ENCODE assay signal across 1 cellular context in the genomic region with DNA sequence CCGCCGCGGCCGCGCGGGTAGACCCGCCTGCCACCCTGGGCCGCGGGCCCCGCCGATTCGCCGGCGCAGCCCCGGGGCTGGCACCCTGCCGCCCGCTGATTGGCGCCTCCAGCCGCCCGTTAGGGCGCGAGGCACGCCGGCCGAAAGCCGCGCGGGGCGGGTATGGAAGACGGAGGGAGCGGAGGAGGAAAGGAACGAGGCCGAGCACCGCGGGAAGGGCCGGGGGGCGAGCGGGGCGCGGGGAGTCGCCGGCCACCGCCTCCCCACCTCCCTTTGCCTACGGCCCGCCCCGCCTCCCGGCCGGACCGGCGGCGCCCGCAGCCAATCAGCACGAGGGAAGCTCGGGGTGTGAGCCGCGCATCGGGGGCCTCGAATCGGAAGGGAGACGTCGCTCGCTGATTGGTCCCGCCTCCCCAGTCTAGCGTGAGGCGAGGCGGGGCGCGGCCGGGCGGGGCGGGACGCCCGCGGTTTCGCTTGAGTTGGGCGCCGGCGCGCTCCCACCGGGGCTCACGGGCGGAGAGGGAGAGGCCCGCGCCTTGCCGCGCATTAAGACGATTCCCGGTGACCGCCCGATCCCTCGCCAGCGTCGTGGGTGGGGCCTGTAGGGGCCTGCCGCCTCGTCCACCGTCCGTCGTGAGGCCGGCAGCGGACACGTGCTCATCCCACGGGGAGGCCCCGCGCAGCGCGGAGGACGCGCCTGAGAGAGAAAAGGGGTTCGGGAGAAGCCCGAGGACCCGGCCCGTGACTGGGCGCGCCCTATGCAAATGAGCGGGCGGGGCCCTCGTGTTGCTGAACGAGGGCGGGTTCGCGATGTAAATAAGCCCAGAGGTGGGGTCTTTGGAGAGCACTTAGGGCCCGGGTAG.
TF ChIP-seq lines count a peak whose summit lies in the region.

No MANE protein-coding gene starts in this region.

TF ChIP-seq in K562, 482 proteins besides CTCF, POLR2A, EP300 and RAD21 (continued from another document and continues in another):
- TF ChIP-seq, protein P1, sequence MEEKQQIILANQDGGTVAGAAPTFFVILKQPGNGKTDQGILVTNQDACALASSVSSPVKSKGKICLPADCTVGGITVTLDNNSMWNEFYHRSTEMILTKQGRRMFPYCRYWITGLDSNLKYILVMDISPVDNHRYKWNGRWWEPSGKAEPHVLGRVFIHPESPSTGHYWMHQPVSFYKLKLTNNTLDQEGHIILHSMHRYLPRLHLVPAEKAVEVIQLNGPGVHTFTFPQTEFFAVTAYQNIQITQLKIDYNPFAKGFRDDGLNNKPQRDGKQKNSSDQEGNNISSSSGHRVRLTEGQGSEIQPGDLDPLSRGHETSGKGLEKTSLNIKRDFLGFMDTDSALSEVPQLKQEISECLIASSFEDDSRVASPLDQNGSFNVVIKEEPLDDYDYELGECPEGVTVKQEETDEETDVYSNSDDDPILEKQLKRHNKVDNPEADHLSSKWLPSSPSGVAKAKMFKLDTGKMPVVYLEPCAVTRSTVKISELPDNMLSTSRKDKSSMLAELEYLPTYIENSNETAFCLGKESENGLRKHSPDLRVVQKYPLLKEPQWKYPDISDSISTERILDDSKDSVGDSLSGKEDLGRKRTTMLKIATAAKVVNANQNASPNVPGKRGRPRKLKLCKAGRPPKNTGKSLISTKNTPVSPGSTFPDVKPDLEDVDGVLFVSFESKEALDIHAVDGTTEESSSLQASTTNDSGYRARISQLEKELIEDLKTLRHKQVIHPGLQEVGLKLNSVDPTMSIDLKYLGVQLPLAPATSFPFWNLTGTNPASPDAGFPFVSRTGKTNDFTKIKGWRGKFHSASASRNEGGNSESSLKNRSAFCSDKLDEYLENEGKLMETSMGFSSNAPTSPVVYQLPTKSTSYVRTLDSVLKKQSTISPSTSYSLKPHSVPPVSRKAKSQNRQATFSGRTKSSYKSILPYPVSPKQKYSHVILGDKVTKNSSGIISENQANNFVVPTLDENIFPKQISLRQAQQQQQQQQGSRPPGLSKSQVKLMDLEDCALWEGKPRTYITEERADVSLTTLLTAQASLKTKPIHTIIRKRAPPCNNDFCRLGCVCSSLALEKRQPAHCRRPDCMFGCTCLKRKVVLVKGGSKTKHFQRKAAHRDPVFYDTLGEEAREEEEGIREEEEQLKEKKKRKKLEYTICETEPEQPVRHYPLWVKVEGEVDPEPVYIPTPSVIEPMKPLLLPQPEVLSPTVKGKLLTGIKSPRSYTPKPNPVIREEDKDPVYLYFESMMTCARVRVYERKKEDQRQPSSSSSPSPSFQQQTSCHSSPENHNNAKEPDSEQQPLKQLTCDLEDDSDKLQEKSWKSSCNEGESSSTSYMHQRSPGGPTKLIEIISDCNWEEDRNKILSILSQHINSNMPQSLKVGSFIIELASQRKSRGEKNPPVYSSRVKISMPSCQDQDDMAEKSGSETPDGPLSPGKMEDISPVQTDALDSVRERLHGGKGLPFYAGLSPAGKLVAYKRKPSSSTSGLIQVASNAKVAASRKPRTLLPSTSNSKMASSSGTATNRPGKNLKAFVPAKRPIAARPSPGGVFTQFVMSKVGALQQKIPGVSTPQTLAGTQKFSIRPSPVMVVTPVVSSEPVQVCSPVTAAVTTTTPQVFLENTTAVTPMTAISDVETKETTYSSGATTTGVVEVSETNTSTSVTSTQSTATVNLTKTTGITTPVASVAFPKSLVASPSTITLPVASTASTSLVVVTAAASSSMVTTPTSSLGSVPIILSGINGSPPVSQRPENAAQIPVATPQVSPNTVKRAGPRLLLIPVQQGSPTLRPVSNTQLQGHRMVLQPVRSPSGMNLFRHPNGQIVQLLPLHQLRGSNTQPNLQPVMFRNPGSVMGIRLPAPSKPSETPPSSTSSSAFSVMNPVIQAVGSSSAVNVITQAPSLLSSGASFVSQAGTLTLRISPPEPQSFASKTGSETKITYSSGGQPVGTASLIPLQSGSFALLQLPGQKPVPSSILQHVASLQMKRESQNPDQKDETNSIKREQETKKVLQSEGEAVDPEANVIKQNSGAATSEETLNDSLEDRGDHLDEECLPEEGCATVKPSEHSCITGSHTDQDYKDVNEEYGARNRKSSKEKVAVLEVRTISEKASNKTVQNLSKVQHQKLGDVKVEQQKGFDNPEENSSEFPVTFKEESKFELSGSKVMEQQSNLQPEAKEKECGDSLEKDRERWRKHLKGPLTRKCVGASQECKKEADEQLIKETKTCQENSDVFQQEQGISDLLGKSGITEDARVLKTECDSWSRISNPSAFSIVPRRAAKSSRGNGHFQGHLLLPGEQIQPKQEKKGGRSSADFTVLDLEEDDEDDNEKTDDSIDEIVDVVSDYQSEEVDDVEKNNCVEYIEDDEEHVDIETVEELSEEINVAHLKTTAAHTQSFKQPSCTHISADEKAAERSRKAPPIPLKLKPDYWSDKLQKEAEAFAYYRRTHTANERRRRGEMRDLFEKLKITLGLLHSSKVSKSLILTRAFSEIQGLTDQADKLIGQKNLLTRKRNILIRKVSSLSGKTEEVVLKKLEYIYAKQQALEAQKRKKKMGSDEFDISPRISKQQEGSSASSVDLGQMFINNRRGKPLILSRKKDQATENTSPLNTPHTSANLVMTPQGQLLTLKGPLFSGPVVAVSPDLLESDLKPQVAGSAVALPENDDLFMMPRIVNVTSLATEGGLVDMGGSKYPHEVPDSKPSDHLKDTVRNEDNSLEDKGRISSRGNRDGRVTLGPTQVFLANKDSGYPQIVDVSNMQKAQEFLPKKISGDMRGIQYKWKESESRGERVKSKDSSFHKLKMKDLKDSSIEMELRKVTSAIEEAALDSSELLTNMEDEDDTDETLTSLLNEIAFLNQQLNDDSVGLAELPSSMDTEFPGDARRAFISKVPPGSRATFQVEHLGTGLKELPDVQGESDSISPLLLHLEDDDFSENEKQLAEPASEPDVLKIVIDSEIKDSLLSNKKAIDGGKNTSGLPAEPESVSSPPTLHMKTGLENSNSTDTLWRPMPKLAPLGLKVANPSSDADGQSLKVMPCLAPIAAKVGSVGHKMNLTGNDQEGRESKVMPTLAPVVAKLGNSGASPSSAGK (IDR thresholded peaks at IDR 0.05) = peak; percentile 97
- TF ChIP-seq KAT8 (IDR thresholded peaks at IDR 0.05; ENCODE audit: low read depth) = no peak
- TF ChIP-seq NFIC (IDR thresholded peaks at IDR 0.05) = 0 out of 2 replicates have a peak, but pooled peaks have one; percentile 12
- TF ChIP-seq, protein P2, sequence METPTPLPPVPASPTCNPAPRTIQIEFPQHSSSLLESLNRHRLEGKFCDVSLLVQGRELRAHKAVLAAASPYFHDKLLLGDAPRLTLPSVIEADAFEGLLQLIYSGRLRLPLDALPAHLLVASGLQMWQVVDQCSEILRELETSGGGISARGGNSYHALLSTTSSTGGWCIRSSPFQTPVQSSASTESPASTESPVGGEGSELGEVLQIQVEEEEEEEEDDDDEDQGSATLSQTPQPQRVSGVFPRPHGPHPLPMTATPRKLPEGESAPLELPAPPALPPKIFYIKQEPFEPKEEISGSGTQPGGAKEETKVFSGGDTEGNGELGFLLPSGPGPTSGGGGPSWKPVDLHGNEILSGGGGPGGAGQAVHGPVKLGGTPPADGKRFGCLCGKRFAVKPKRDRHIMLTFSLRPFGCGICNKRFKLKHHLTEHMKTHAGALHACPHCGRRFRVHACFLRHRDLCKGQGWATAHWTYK (CRISPR knock-in tag; IDR thresholded peaks at IDR 0.05) = no peak
- TF ChIP-seq, protein P3, sequence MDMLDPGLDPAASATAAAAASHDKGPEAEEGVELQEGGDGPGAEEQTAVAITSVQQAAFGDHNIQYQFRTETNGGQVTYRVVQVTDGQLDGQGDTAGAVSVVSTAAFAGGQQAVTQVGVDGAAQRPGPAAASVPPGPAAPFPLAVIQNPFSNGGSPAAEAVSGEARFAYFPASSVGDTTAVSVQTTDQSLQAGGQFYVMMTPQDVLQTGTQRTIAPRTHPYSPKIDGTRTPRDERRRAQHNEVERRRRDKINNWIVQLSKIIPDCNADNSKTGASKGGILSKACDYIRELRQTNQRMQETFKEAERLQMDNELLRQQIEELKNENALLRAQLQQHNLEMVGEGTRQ (CRISPR knock-in tag; IDR thresholded peaks at IDR 0.05) = peak; percentile 51
- TF ChIP-seq SMAD2 (IDR thresholded peaks at IDR 0.05; ENCODE audit: low read depth, low read length) = no peak
- peak; percentile 13 for TF ChIP-seq CCNT2 (IDR thresholded peaks at IDR 0.05; ENCODE audit: borderline replicate concordance, extremely low read depth, insufficient read length, low read depth, low read length)
- TF ChIP-seq, protein P4, sequence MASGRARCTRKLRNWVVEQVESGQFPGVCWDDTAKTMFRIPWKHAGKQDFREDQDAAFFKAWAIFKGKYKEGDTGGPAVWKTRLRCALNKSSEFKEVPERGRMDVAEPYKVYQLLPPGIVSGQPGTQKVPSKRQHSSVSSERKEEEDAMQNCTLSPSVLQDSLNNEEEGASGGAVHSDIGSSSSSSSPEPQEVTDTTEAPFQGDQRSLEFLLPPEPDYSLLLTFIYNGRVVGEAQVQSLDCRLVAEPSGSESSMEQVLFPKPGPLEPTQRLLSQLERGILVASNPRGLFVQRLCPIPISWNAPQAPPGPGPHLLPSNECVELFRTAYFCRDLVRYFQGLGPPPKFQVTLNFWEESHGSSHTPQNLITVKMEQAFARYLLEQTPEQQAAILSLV (tag; IDR thresholded peaks at IDR 0.05) = no peak
- TF ChIP-seq POLR2G (IDR thresholded peaks at IDR 0.05; ENCODE audit: low read depth, low read length) = peak; percentile 93
- 0 out of 4 replicates have a peak, but pooled peaks of 1 of the 2 experiments have one; percentile 2 for TF ChIP-seq SIN3A (IDR thresholded peaks at IDR 0.05; ENCODE audit: borderline replicate concordance in 2 of 2, control insufficient read depth in 1 of 2, low read depth in 2 of 2, low read length in 2 of 2)
- TF ChIP-seq TOE1 (IDR thresholded peaks at IDR 0.05; ENCODE audit: borderline replicate concordance) = no peak
- no peak for TF ChIP-seq TOE1 (CRISPR knock-in tag; IDR thresholded peaks at IDR 0.05; ENCODE audit: borderline replicate concordance, low read depth)
- peak; percentile 49; the same call in 1 of the 2 replicates for TF ChIP-seq MBD2 (IDR thresholded peaks at IDR 0.05; ENCODE audit: borderline replicate concordance, low read depth)
- TF ChIP-seq NFYB (IDR thresholded peaks at IDR 0.05; ENCODE audit: extremely low read depth, insufficient read length) = peak; percentile 45
- TF ChIP-seq NONO (IDR thresholded peaks at IDR 0.05; ENCODE audit: low read depth in 2 of 2, low read length in 1 of 2) = peak in 1 of 2 experiments; percentile 56; a peak in 1 of 4 replicates
- no peak for TF ChIP-seq COPS2 (conservative IDR thresholded peaks at IDR 0.05)
- TF ChIP-seq ZBTB17 (CRISPR knock-in tag; IDR thresholded peaks at IDR 0.05) = peak; percentile 67
- peak; percentile 51 for TF ChIP-seq ASH1L (IDR thresholded peaks at IDR 0.05; ENCODE audit: borderline replicate concordance, low read depth, partially characterized antibody)
- TF ChIP-seq, protein P5, sequence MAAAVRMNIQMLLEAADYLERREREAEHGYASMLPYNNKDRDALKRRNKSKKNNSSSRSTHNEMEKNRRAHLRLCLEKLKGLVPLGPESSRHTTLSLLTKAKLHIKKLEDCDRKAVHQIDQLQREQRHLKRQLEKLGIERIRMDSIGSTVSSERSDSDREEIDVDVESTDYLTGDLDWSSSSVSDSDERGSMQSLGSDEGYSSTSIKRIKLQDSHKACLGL (CRISPR knock-in tag; IDR thresholded peaks at IDR 0.05; ENCODE audit: borderline replicate concordance, poor library complexity, severe bottlenecking) = no peak
- TF ChIP-seq, protein P6, sequence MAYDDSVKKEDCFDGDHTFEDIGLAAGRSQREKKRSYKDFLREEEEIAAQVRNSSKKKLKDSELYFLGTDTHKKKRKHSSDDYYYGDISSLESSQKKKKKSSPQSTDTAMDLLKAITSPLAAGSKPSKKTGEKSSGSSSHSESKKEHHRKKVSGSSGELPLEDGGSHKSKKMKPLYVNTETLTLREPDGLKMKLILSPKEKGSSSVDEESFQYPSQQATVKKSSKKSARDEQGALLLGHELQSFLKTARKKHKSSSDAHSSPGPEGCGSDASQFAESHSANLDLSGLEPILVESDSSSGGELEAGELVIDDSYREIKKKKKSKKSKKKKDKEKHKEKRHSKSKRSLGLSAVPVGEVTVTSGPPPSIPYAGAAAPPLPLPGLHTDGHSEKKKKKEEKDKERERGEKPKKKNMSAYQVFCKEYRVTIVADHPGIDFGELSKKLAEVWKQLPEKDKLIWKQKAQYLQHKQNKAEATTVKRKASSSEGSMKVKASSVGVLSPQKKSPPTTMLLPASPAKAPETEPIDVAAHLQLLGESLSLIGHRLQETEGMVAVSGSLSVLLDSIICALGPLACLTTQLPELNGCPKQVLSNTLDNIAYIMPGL (CRISPR knock-in tag; IDR thresholded peaks at IDR 0.05) = 0 out of 2 replicates have a peak, but pooled peaks have one; percentile 37
- peak; percentile 97 for TF ChIP-seq ZFX (CRISPR knock-in tag; IDR thresholded peaks at IDR 0.05)
- no peak for TF ChIP-seq SAP30 (IDR thresholded peaks at IDR 0.05; ENCODE audit: borderline replicate concordance, insufficient read depth, low read depth, low read length, poor library complexity, severe bottlenecking)
- TF ChIP-seq, protein P7, sequence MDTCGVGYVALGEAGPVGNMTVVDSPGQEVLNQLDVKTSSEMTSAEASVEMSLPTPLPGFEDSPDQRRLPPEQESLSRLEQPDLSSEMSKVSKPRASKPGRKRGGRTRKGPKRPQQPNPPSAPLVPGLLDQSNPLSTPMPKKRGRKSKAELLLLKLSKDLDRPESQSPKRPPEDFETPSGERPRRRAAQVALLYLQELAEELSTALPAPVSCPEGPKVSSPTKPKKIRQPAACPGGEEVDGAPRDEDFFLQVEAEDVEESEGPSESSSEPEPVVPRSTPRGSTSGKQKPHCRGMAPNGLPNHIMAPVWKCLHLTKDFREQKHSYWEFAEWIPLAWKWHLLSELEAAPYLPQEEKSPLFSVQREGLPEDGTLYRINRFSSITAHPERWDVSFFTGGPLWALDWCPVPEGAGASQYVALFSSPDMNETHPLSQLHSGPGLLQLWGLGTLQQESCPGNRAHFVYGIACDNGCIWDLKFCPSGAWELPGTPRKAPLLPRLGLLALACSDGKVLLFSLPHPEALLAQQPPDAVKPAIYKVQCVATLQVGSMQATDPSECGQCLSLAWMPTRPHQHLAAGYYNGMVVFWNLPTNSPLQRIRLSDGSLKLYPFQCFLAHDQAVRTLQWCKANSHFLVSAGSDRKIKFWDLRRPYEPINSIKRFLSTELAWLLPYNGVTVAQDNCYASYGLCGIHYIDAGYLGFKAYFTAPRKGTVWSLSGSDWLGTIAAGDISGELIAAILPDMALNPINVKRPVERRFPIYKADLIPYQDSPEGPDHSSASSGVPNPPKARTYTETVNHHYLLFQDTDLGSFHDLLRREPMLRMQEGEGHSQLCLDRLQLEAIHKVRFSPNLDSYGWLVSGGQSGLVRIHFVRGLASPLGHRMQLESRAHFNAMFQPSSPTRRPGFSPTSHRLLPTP (IDR thresholded peaks at IDR 0.05; ENCODE audit: borderline replicate concordance, extremely low read depth, insufficient read length) = no peak
- TF ChIP-seq ETV1 (tag; conservative IDR thresholded peaks at IDR 0.05; ENCODE audit: low read depth) = no peak
- TF ChIP-seq PRPF4 (IDR thresholded peaks at IDR 0.05; ENCODE audit: insufficient read depth, low read depth, low read length, poor library complexity, severe bottlenecking) = no peak
- TF ChIP-seq JUNB (CRISPR knock-in tag; conservative IDR thresholded peaks at IDR 0.05) = no peak
- peak; percentile 43; the same call in 1 of the 2 replicates for TF ChIP-seq POLR2H (tag; IDR thresholded peaks at IDR 0.05; ENCODE audit: low read depth)
- no peak for TF ChIP-seq MEF2D (tag; conservative IDR thresholded peaks at IDR 0.05; ENCODE audit: low read depth)
- peak; percentile 36 for TF ChIP-seq KDM5B (IDR thresholded peaks at IDR 0.05; ENCODE audit: insufficient replicate concordance, low read depth, low read length)
